In genomic region chr10:30644408-30644861, GRCh38 we compare ENCODE assay signal across 13 cellular contexts. TPM values are rescaled to one million over a fixed set of nuclear protein-coding genes. Genes with fewer than 3 reads are reported as not detected.
DNase-seq lines count a peak whose midpoint lies in the region; ATAC-seq and TF ChIP-seq lines count a peak whose summit lies in the region.
"Not testable (repeated sequence)": the region's sequence is repeated elsewhere in the genome, so short reads cannot be mapped to it uniquely, and the experiment has no call there.
"Had no signal": no experiment of that assay in that cellular context is flagged by ENCODE, and none has a peak within 500 bp of the region (broad histone marks: within the 10 kb centered on the region; RNA-seq: fewer than 3 reads in every experiment).

No MANE protein-coding gene starts in this region.

- H3K27ac Mint-ChIP-seq in brain (peak overlapping the region in 3 of 5 experiments; percentile 2 to 68 (median 56)), endothelial cell (ENCODE audit: unreplicated experiment) (peak overlapping the region; percentile 59), nephron (peak overlapping the region in 2 of 3 experiments; percentile 43 to 53)

- not testable (repeated sequence) for TF ChIP-seq POLR2A in heart left ventricle (IDR thresholded peaks at IDR 0.05)

- not testable (repeated sequence) for H3K4me3 ChIP-seq in heart left ventricle
- H3K4me3 ChIP-seq in thoracic aorta = peak overlapping the region; percentile 3

- 28 to 46% (median 41%) methylated on average over 5 of the region's 5 CpGs for WGBS in heart left ventricle, 4 donors

- H3K4me1 Mint-ChIP-seq in brain (peaks cover 34% of the 10 kb centered on the region), endothelial cell (ENCODE audit: unreplicated experiment) (peaks cover 42% of the 10 kb centered on the region), nephron (peaks cover 49% of the 10 kb centered on the region)

- H3K36me3 Mint-ChIP-seq in brain; endothelial cell (ENCODE audit: low read depth, unreplicated experiment); nephron (ENCODE audit: low read depth): not testable (repeated sequence)

- H3K4me1 ChIP-seq in heart left ventricle = peaks cover 0 to 44% (median 14%) of the 10 kb centered on the region in 12 donors
- peaks cover 13 to 34% of the 10 kb centered on the region in 2 donors for H3K4me1 ChIP-seq in thoracic aorta (ENCODE audit: control insufficient read depth in 1 of 2, low read depth in 2 of 2)

- H3K9me3 ChIP-seq in heart left ventricle, thoracic aorta: not testable (repeated sequence)

- intact Hi-C loops in heart left ventricle (cut with DNase I) = not testable (repeated sequence)

- H3K27me3 Mint-ChIP-seq in brain; endothelial cell (ENCODE audit: unreplicated experiment): not testable (repeated sequence)
- H3K27me3 Mint-ChIP-seq in nephron (ENCODE audit: low read depth) = peaks cover 31% of the 10 kb centered on the region

- not testable (repeated sequence) for TF ChIP-seq CTCF in brain (conservative IDR thresholded peaks at IDR 0.05); endothelial cell (IDR thresholded peaks at IDR 0.05; ENCODE audit: unreplicated experiment); heart left ventricle (IDR thresholded peaks at IDR 0.05); nephron (IDR thresholded peaks at IDR 0.05; ENCODE audit: unreplicated experiment in 3 of 3); thoracic aorta (IDR thresholded peaks at IDR 0.05)

- H3K27me3 ChIP-seq in heart left ventricle; thoracic aorta (replicated peaks; ENCODE audit: insufficient read depth): not testable (repeated sequence)

- peak overlapping the region in 1 of 5 experiments; percentile 24 for H3K4me3 Mint-ChIP-seq in brain
- H3K4me3 Mint-ChIP-seq in endothelial cell (ENCODE audit: unreplicated experiment); nephron: not testable (repeated sequence)

- not testable (repeated sequence) for H3K36me3 ChIP-seq in heart left ventricle, thoracic aorta

- H3K9me3 Mint-ChIP-seq in brain; endothelial cell (ENCODE audit: unreplicated experiment); nephron: not testable (repeated sequence)

- not testable (repeated sequence) for ATAC-seq in SK-N-SH treated with all-trans-retinoic acid at 6 μM for 48 hours; thoracic aorta (ENCODE audit: insufficient number of reproducible peaks, low FRiP score, low read depth)
- ATAC-seq in heart left ventricle = peak in 1 of 4 donors; percentile 20

- DNase-seq in EL (peak; percentile 39), hepatic stellate cell (ENCODE audit: low spot score) (peak; percentile 13)
- DNase-seq in endothelial cell (ENCODE audit: low spot score); heart left ventricle; thoracic aorta (ENCODE audit: low spot score): not testable (repeated sequence)

- peak overlapping the region in 9 of 12 donors; percentile 15 to 70 (median 58) for H3K27ac ChIP-seq in heart left ventricle
- H3K27ac ChIP-seq in thoracic aorta = peak overlapping the region; percentile 73 to 81

TF ChIP-seq in SK-N-SH treated with all-trans-retinoic acid at 6 μM for 48 hours, 23 proteins besides CTCF, POLR2A, EP300 and RAD21:
- peak; percentile 55; the same call in 1 of the 2 replicates for TF ChIP-seq ZNF70 (CRISPR knock-in tag; IDR thresholded peaks at IDR 0.05)
TF ChIP-seq in SK-N-SH treated with all-trans-retinoic acid at 6 μM for 48 hours: peak in this region for 1; not testable (repeated sequence) for 22.

RNA-seq across cellular contexts. Expression of gene LYZL2, which starts 14.9 kb away (rescaled TPM):
- polyA plus RNA-seq in brain (ENCODE audit: insufficient read depth, low read depth, low replicate concordance) (not detected), heart left ventricle (not detected)
- total RNA-seq in endothelial cell (ENCODE audit: unreplicated experiment) (not detected), heart left ventricle (not detected), thoracic aorta (not detected)
- total RNA-seq: A172; CD8-positive, alpha-beta T cell; GM23248; NCI-H460 had no signal
- polyA plus RNA-seq: AG04450, GM23248 had no signal
